Comparison of ENCODE assay signal across 12 cellular contexts in the genomic region with DNA sequence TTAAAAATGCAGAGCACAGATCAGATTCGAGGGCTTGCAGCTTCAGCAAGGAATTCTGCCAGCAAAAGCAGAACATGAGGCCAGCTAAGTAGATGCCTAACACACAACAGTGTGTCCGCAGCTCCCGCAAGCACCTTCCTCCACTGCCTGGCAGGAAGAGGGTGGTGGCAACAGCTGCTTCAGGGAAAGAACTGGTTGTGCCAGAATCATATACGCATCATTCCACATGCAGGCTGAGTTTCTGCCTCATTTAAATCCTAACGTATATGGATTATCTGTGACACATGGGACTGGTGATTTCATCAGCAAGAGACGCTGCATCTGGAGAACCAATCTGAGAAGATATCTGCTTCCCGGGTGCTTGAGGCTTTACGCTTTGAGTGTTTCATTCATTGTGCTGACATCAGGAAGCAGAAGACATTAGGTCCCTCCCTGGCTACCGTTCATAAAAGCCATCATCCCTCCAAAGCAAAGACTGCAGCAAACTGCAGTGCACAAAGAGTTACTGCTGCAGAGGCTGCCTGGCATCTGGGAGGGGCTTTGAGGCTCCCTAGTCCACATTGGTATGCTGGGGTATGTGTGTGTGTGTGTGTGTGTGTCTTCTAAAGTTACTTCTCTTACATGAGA.
A peak's percentile ranks its signal among the peaks of the same experiment; 100 is the strongest.
DNase-seq lines count a peak whose midpoint lies in the region; ATAC-seq and TF ChIP-seq lines count a peak whose summit lies in the region.
"Had no signal": no experiment of that assay in that cellular context is flagged by ENCODE, and none has a peak within 500 bp of the region (broad histone marks: within the 10 kb centered on the region; RNA-seq: fewer than 3 reads in every experiment).

No MANE protein-coding gene starts in this region.

- H3K27ac ChIP-seq in RWPE1: no peak overlapping the region
- H3K27ac ChIP-seq: BLaER1 treated with 17β-estradiol and CSF1 and Interleukin-3, amounts not matched to agents 10 nM and 100 nM had no signal

- no peak overlapping the region for H3K4me3 ChIP-seq in epithelial cell of esophagus (ENCODE audit: low read length)
- H3K4me3 ChIP-seq: BLaER1 treated with 17β-estradiol and CSF1 and Interleukin-3, amounts not matched to agents 10 nM and 100 nM had no signal

- ATAC-seq in omental fat pad (ENCODE audit: low FRiP score) (peak; percentile 4), HG02870 (IDR thresholded peaks at IDR 0.05; ENCODE audit: unreplicated experiment) (no peak)

- DNase-seq in DMS153 (lab: John Stamatoyannopoulos, UW): peak; percentile 42
- DNase-seq in NCI-H446 (lab: John Stamatoyannopoulos, UW): peak; percentile 48 to 80
- DNase-seq in epithelial cell of esophagus (ENCODE audit: low read depth): peak; percentile 61
- DNase-seq in omental fat pad (ENCODE audit: low spot score): no peak
- DNase-seq in RWPE1 (ENCODE audit: low spot score): no peak
- DNase-seq in mucosa of gallbladder (ENCODE audit: low spot score): no peak
- DNase-seq in HK-2 (ENCODE audit: unreplicated experiment): no peak
- DNase-seq: stimulated activated CD4-positive, alpha-beta T cell treated with anti-CD3 and anti-CD28 coated beads, Interleukin-4, amount 100 ng/mL, for 24 hours; stimulated activated naive CD4-positive, alpha-beta T cell treated with Interleukin-2 at 50 U/mL for 16 hours; T-helper 2 cell had no signal

- no peak for TF ChIP-seq CTCF in epithelial cell of esophagus (IDR thresholded peaks at IDR 0.05; ENCODE audit: insufficient read depth, low read depth, low read length, missing control alignments)
- TF ChIP-seq CTCF in omental fat pad (IDR thresholded peaks at IDR 0.05): no peak
- TF ChIP-seq CTCF in RWPE1 (conservative IDR thresholded peaks at IDR 0.05; ENCODE audit: low read depth): no peak

- CTCF ChIA-PET in RWPE1 (lab: Yijun Ruan, JAX): no interaction called here

- POLR2A ChIA-PET in RWPE1 (lab: Yijun Ruan, JAX; ENCODE audit: low non-redundant PET): no interaction called here

Comparison
In these comparisons a context has a peak if more than half of its experiments do, and no peak if none do; other contexts are left out.
1. DNase-seq: peak in DMS153 (single experiment), NCI-H446 (2 of 2) and epithelial cell of esophagus (single experiment); none in omental fat pad (single experiment), RWPE1 (single experiment), mucosa of gallbladder (single experiment) and HK-2 (single experiment).